Comparison of ENCODE assay signal across 18 cellular contexts in the genomic region with DNA sequence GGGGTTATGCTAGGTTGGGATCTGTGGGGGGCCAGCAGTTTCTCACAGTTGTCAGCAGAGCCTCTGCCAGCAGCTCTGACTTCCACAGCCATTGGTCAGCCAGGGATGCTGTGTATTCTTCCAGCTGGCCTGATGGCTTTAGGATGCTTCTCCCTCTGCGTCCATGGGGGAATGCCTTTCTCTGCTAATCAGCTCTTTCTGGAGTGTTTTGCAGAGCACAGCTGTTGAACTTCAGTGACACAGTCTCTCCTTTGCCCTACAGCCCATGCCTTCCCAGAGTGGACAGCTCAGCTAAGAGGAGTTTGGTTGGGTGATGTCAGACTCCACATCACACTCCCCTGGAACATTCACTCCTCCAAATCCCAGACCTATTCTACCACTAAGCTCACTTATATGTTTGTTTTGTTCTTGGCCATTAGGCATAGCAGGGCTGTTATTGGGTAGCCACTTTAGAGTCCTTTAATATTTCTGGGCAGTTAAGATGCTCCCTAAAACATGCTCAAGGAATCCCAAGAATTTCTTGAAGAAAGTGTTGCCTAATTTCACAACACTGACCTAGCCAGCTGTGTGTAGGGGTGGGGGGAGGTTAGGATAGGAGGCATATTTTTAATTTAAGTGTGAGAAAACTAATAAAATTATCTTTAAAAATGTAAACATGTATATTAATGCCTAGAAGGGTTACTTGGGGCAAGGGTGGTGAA.
A peak's percentile ranks its signal among the peaks of the same experiment; 100 is the strongest.
DNase-seq lines count a peak whose midpoint lies in the region; ATAC-seq and TF ChIP-seq lines count a peak whose summit lies in the region.
"Had no signal": no experiment of that assay in that cellular context is flagged by ENCODE, and none has a peak within 500 bp of the region (broad histone marks: within the 10 kb centered on the region; RNA-seq: fewer than 3 reads in every experiment).

No MANE protein-coding gene starts in this region.

- CTCF ChIA-PET in HCT116 (lab: Charles Lee), result no interaction called here

- TF ChIP-seq POLR2A in HCT116 (IDR thresholded peaks at IDR 0.05; ENCODE audit: borderline replicate concordance, extremely low read depth, insufficient read depth, insufficient read length), result no peak

- H4K20me1 ChIP-seq in HCT116 (ENCODE audit: insufficient read depth), result no peaks in the 10 kb centered on the region

- TF ChIP-seq CTCF in HCT116 (IDR thresholded peaks at IDR 0.05 in 2 of 3, conservative IDR thresholded peaks at IDR 0.05 in 1 of 3; ENCODE audit: borderline replicate concordance in 1 of 3, insufficient read depth in 1 of 3, low read depth in 2 of 3, low read length in 2 of 3), result no peak
- TF ChIP-seq CTCF in fibroblast of pulmonary artery (IDR thresholded peaks at IDR 0.05; ENCODE audit: low read length, missing control alignments), result no peak
- no peak for TF ChIP-seq CTCF in left lung (IDR thresholded peaks at IDR 0.05)
- no peak for TF ChIP-seq CTCF in BE2C (IDR thresholded peaks at IDR 0.05; ENCODE audit: low read depth, low read length)

- H3K4me2 ChIP-seq in HCT116 (ENCODE audit: low read length), result peak overlapping the region; percentile 64

- no peak for TF ChIP-seq RAD21 in HCT116 (IDR thresholded peaks at IDR 0.05; ENCODE audit: low read depth)

- H3K27ac ChIP-seq in HCT116 (ENCODE audit: low read depth, low read length) (peak overlapping the region; percentile 36; the same call in 1 of the 2 replicates), left lung (no peak overlapping the region), skeletal muscle tissue (ENCODE audit: low read depth, low read length) (peak overlapping the region; percentile 26)
- H3K27ac ChIP-seq: thoracic aorta had no signal

- no peaks in the 10 kb centered on the region for H3K79me2 ChIP-seq in HCT116 (ENCODE audit: insufficient read depth, low read length)

- DNase-seq in HCT116 (ENCODE audit: low read depth, low spot score), result no peak
- DNase-seq in fibroblast of pulmonary artery (ENCODE audit: low read depth), result peak; percentile 4
- DNase-seq in left lung, result peak in 1 of 2 donors; percentile 33
- DNase-seq in hepatic stellate cell (ENCODE audit: low spot score), result no peak
- no peak for DNase-seq in effector CD8-positive, alpha-beta T cell (lab: John Stamatoyannopoulos, UW)
- DNase-seq in activated CD4-positive, alpha-beta T cell treated with anti-CD3 and anti-CD28 coated beads for 48 hours, result no peak
- no peak for DNase-seq in BE2C
- DNase-seq: activated CD4-positive, alpha-beta T cell treated with anti-CD3 and anti-CD28 coated beads, Interleukin-2, amount 50 U/mL, for 4 hours; AML-193; amygdala; DMS 273 treated with DMSO at 0.1 percent for 48 hours; HFFc6; immature natural killer cell; NCI-H1694 treated with DMSO at 0.1 percent for 48 hours; NCI-H526 treated with DMSO at 0.1 percent for 48 hours; stimulated activated CD4-positive, alpha-beta T cell treated with anti-CD3 and anti-CD28 coated beads, Interleukin-12 subunit alpha, Interleukin-12 subunit beta, amount 100 ng/mL, for 4 hours had no signal

- no peak overlapping the region for H2AFZ ChIP-seq in HCT116 (ENCODE audit: low read depth, low read length, poor library complexity, severe bottlenecking)

- no TSS peak for BruUV-seq in HCT116 (replicated peaks; lab: Mats Ljungman, UMichigan)

- H3K9ac ChIP-seq in HCT116 (ENCODE audit: low read length) (no peak overlapping the region), skeletal muscle tissue (ENCODE audit: low read depth in 1 of 3, low read length in 3 of 3) (no peak overlapping the region)

- H3K4me3 ChIP-seq in HCT116 (replicated peaks in 1 of 2; ENCODE audit: low read depth in 1 of 2, low read length in 2 of 2) (no peak overlapping the region), fibroblast of pulmonary artery (replicated peaks; ENCODE audit: low read depth, low read length) (no peak overlapping the region), left lung (no peak overlapping the region), skeletal muscle tissue (ENCODE audit: low read length in 3 of 3) (no peak overlapping the region), BE2C (ENCODE audit: low read depth, low read length) (no peak overlapping the region)
- H3K4me3 ChIP-seq: thoracic aorta had no signal

- H3K9me3 ChIP-seq in HCT116 (ENCODE audit: control insufficient read depth in 1 of 2, insufficient read depth in 1 of 2, low read depth in 1 of 2, low read length in 2 of 2) (no peaks in the 10 kb centered on the region), left lung (peaks cover 0 to 11% of the 10 kb centered on the region in 2 donors), skeletal muscle tissue (ENCODE audit: control insufficient read depth in 3 of 3, low read length in 3 of 3) (peaks cover 0 to 4% (median 0%) of the 10 kb centered on the region in 3 donors), BE2C (no peaks in the 10 kb centered on the region)
- H3K9me3 ChIP-seq: thoracic aorta had no signal

- H3K4me1 ChIP-seq in HCT116 (ENCODE audit: control insufficient read depth in 1 of 2, insufficient read depth in 2 of 2, low read length in 2 of 2) (peaks cover 10 to 29% of the 10 kb centered on the region in 2 experiments), left lung (no peaks in the 10 kb centered on the region), skeletal muscle tissue (ENCODE audit: control insufficient read depth in 3 of 3, insufficient read depth in 3 of 3, low read length in 3 of 3) (peaks cover 0 to 4% (median 0%) of the 10 kb centered on the region in 3 donors), BE2C (no peaks in the 10 kb centered on the region)

- H3K36me3 ChIP-seq in HCT116 (ENCODE audit: control insufficient read depth in 1 of 2, insufficient read depth in 2 of 2, low read length in 2 of 2), result no peaks in the 10 kb centered on the region
- H3K36me3 ChIP-seq in left lung, result no peaks in the 10 kb centered on the region
- no peaks in the 10 kb centered on the region for H3K36me3 ChIP-seq in skeletal muscle tissue (ENCODE audit: control insufficient read depth in 3 of 3, insufficient read depth in 3 of 3, low read length in 3 of 3)
- no peaks in the 10 kb centered on the region for H3K36me3 ChIP-seq in BE2C
- H3K36me3 ChIP-seq: thoracic aorta had no signal

- H3K9me2 ChIP-seq in HCT116 (ENCODE audit: insufficient read depth), result no peaks in the 10 kb centered on the region

- RAD21 ChIA-PET in HCT116 (lab: Charles Lee; ENCODE audit: low non-redundant PET in 1 of 2, low total read pairs in 2 of 2, uncharacterized antibody in 2 of 2, unreplicated experiment in 2 of 2), result no interaction called here

- intact Hi-C loops in HCT116 (cut with micrococcal nuclease), result no loop called here
- intact Hi-C loops in left lung (cut with DNase I), result no loop called here

- no peaks in the 10 kb centered on the region for H3K27me3 ChIP-seq in HCT116 (ENCODE audit: insufficient read depth, low read length)
- no peaks in the 10 kb centered on the region for H3K27me3 ChIP-seq in left lung
- no peaks in the 10 kb centered on the region for H3K27me3 ChIP-seq in skeletal muscle tissue (ENCODE audit: control insufficient read depth in 3 of 3, insufficient read depth in 3 of 3, low read length in 3 of 3)
- no peaks in the 10 kb centered on the region; the same call in 1 of the 2 replicates for H3K27me3 ChIP-seq in BE2C

- ATAC-seq in HCT116 (no peak), left lung (peak; percentile 84)

- POLR2A ChIA-PET in HCT116 (lab: Charles Lee), result no interaction called here

TF ChIP-seq in HCT116, 20 proteins besides CTCF, POLR2A, EP300 and RAD21:
- TF ChIP-seq ZBTB33 (IDR thresholded peaks at IDR 0.05; ENCODE audit: extremely low read depth, insufficient replicate concordance, low read length) (no peak), YY1 (IDR thresholded peaks at IDR 0.05; ENCODE audit: extremely low read depth, insufficient replicate concordance, low read depth, low read length) (no peak), JUND (IDR thresholded peaks at IDR 0.05) (no peak), EZH2 (IDR thresholded peaks at IDR 0.05) (no peak), ZNF274 (IDR thresholded peaks at IDR 0.05; ENCODE audit: low read depth, low read length) (no peak), CBX3 (IDR thresholded peaks at IDR 0.05; ENCODE audit: low read depth) (no peak), EZH2phosphoT487 (IDR thresholded peaks at IDR 0.05; ENCODE audit: borderline replicate concordance) (no peak), POLR2AphosphoS5 (IDR thresholded peaks at IDR 0.05; ENCODE audit: low read depth, low read length) (no peak), FOSL1 (IDR thresholded peaks at IDR 0.05; ENCODE audit: low read depth) (no peak), SP1 (IDR thresholded peaks at IDR 0.05; ENCODE audit: low read depth) (no peak), ELF1 (IDR thresholded peaks at IDR 0.05; ENCODE audit: borderline replicate concordance, low read depth) (no peak), CEBPB (IDR thresholded peaks at IDR 0.05; ENCODE audit: low read depth) (no peak), SIN3A (IDR thresholded peaks at IDR 0.05; ENCODE audit: low read depth) (no peak)
- TF ChIP-seq, protein P1, sequence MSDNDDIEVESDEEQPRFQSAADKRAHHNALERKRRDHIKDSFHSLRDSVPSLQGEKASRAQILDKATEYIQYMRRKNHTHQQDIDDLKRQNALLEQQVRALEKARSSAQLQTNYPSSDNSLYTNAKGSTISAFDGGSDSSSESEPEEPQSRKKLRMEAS (IDR thresholded peaks at IDR 0.05), result no peak

Comparison
In these comparisons a context has a peak if more than half of its experiments do, and no peak if none do; other contexts are left out.
1. H3K27ac ChIP-seq: peak in HCT116 (single experiment) and skeletal muscle tissue (single experiment); none in left lung (0 of 2).